19 cellular contexts compared by ENCODE assay signal in the genomic region with DNA sequence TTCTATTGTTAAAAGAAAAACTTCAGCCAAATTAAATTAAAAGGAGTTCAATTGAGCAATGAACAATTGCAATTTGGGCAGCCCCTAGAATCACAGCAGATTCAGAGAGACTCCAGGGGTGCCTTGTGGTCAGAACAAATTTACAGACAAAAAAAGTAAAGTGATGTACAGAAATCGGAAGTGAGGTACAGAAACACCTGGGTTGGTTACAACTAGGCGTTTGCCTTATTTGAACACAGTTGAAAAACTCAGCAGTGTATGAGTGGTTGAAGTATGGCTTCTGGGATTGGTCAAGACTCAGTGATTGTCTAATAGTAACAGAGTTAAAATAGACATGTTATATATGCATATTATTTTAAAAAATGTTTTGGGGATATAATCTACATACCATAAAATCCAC.
"Had no signal": no experiment of that assay in that cellular context is flagged by ENCODE, and none has a peak within 500 bp of the region (broad histone marks: within the 10 kb centered on the region; RNA-seq: fewer than 3 reads in every experiment).

No MANE protein-coding gene starts in this region.

- H3K27me3 ChIP-seq: dorsolateral prefrontal cortex, esophagus muscularis mucosa, foreskin keratinocyte, gastroesophageal sphincter, heart right ventricle, left lung had no signal

- DNase-seq: dermis blood vessel endothelial cell; dorsolateral prefrontal cortex; effector CD4-positive, alpha-beta T cell; effector memory CD4-positive, alpha-beta T cell; foreskin keratinocyte; glutamatergic neuron; heart right ventricle; hippocampal formation; left cardiac atrium; left lung; left ventricle myocardium superior; lower lobe of right lung; mesenchymal stem cell; mucosa of descending colon; naive B cell; naive thymus-derived CD8-positive, alpha-beta T cell had no signal

- ATAC-seq: gastroesophageal sphincter; heart right ventricle; left cardiac atrium; left lung; left ventricle myocardium superior; lower lobe of right lung; mucosa of descending colon; naive thymus-derived CD8-positive, alpha-beta T cell had no signal

- H3K4me3 ChIP-seq: coronary artery, dorsolateral prefrontal cortex, esophagus muscularis mucosa, gastroesophageal sphincter, heart right ventricle, left lung, lower lobe of right lung, mucosa of descending colon had no signal

- H3K9me3 ChIP-seq: esophagus muscularis mucosa, gastroesophageal sphincter, heart right ventricle, left lung, lower lobe of right lung, mucosa of descending colon had no signal

- H3K27ac ChIP-seq: coronary artery, dorsolateral prefrontal cortex, esophagus muscularis mucosa, foreskin keratinocyte, gastroesophageal sphincter, heart right ventricle, left lung, lower lobe of right lung had no signal

- H3K36me3 ChIP-seq: esophagus muscularis mucosa, gastroesophageal sphincter, heart right ventricle, left lung, lower lobe of right lung had no signal

- H3K4me1 ChIP-seq: esophagus muscularis mucosa, foreskin keratinocyte, gastroesophageal sphincter, lower lobe of right lung had no signal
